ENCODE assay signal across 23 cellular contexts in the genomic region with DNA sequence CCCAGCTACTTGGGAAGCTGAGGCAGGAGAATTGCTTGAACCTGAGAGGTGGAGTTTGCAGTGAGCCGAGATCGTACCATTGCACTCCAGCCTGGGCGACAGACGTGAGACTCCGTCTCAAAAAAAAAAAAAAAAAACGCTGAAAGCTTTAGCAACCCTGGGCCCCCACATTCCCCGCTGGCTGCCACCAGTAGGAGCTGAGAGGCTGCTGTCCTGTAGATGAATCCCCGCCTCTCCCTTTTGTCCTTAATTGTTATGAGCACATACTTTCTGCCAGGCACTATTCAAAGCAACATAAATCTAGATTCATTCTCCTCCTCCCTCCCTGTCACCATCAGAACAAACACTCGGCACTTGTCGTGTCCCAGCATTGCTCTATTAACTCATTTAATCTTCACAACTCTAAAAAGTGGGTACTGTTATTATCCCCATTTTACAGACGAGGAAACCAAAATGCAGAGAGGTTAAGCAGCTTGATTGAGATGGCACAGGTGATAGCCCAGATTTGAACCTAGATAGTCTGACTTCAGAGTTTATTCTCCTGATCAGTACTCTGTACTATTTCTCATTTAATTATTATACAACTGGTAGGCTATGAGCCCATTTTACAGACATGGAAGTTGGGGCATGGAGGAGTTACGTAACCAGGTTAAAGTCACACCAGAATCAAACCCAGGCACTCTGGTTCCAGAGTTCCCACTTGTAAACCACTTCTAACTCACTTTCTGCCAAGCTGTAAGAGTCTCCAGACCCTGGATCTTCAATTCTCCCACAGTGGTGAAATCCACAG.
A peak's percentile ranks its signal among the peaks of the same experiment; 100 is the strongest.
DNase-seq lines count a peak whose midpoint lies in the region; ATAC-seq and TF ChIP-seq lines count a peak whose summit lies in the region.
"Had no signal": no experiment of that assay in that cellular context is flagged by ENCODE, and none has a peak within 500 bp of the region (broad histone marks: within the 10 kb centered on the region; RNA-seq: fewer than 3 reads in every experiment).

No MANE protein-coding gene starts in this region.

- WGBS in endodermal cell (ENCODE audit: insufficient coverage in 1 of 2, insufficient read length in 1 of 2), 2 experiments, result 59 to 84% methylated on average over 5 to 12 of the region's 12 CpGs
- WGBS in suprapubic skin, result 69% methylated on average over 12 of the region's 12 CpGs

- peak overlapping the region; percentile 82 for H3K27ac Mint-ChIP-seq in activated naive CD8-positive, alpha-beta T cell treated with anti-CD3 and anti-CD28 coated beads, Interleukin-2, amount 10 ng/mL, durations not matched to agents 7 days and 5 days
- no peak overlapping the region for H3K27ac Mint-ChIP-seq in activated naive CD8-positive, alpha-beta T cell treated with anti-CD3 and anti-CD28 coated beads for 36 hours
- no peak overlapping the region for H3K27ac Mint-ChIP-seq in endodermal cell
- H3K27ac Mint-ChIP-seq in stimulated activated naive B cell treated with anti-CD40 and anti-IgM and Interleukin-4, amounts not matched to agents 10 μg/mL and 1 μg/mL and 100 μg/mL, for 72 hours, result no peak overlapping the region

- H3K9ac ChIP-seq in endodermal cell (ENCODE audit: extremely low read depth, low read length, poor library complexity, severe bottlenecking), result no peak overlapping the region

- TF ChIP-seq CTCF in endodermal cell (conservative IDR thresholded peaks at IDR 0.05) (no peak), suprapubic skin (IDR thresholded peaks at IDR 0.05) (no peak), GM13977 (IDR thresholded peaks at IDR 0.05; ENCODE audit: extremely low read depth, insufficient read depth, missing control alignments) (no peak)

- H3K36me3 Mint-ChIP-seq in activated naive CD8-positive, alpha-beta T cell treated with anti-CD3 and anti-CD28 coated beads, Interleukin-2, amount 10 ng/mL, durations not matched to agents 7 days and 5 days, result peaks cover 9% of the 10 kb centered on the region
- H3K36me3 Mint-ChIP-seq in activated naive CD8-positive, alpha-beta T cell treated with anti-CD3 and anti-CD28 coated beads for 36 hours, result no peaks in the 10 kb centered on the region
- H3K36me3 Mint-ChIP-seq in endodermal cell (ENCODE audit: low read depth), result peaks cover 22% of the 10 kb centered on the region
- H3K36me3 Mint-ChIP-seq in stimulated activated naive B cell treated with anti-CD40 and anti-IgM and Interleukin-4, amounts not matched to agents 10 μg/mL and 1 μg/mL and 100 μg/mL, for 72 hours, result no peaks in the 10 kb centered on the region

- POLR2A ChIA-PET in activated naive CD8-positive, alpha-beta T cell treated with anti-CD3 and anti-CD28 coated beads, Interleukin-2, amount 10 ng/mL, durations not matched to agents 7 days and 5 days (lab: Charles Lee), result interaction anchor here (0.5 to 1.7 kb wide), 2 partner anchors 17 to 52 kb away, joined by 3 read pairs; no protein-coding TSS in a partner anchor

- peaks cover 30% of the 10 kb centered on the region for H3K36me3 ChIP-seq in endodermal cell (ENCODE audit: control insufficient read depth, insufficient read depth, low read length)
- H3K36me3 ChIP-seq in suprapubic skin, result no peaks in the 10 kb centered on the region
- H3K36me3 ChIP-seq: left lung, vagina had no signal

- H3K9me3 ChIP-seq in endodermal cell (ENCODE audit: control insufficient read depth, low read length) (no peaks in the 10 kb centered on the region), suprapubic skin (no peaks in the 10 kb centered on the region)
- H3K9me3 ChIP-seq: left lung, testis, vagina had no signal

- in situ Hi-C loops in GM13977 (cut with MboI; ENCODE audit: low pct_unique_long_range_greater_than_20kb, low sequenced_read_pairs, unreplicated experiment), result no loop called here

- no peak for ATAC-seq in activated naive CD8-positive, alpha-beta T cell treated with anti-CD3 and anti-CD28 coated beads, Interleukin-2, amount 10 ng/mL, durations not matched to agents 7 days and 5 days (ENCODE audit: low read depth)
- no peak for ATAC-seq in HG02571 (IDR thresholded peaks at IDR 0.05; ENCODE audit: unreplicated experiment)
- no peak for ATAC-seq in stimulated activated naive B cell treated with anti-CD40 and anti-IgM and Interleukin-4, amounts not matched to agents 10 μg/mL and 1 μg/mL and 100 μg/mL, for 72 hours (replicated peaks)
- ATAC-seq: left lung, sciatic nerve had no signal

- peaks cover 15% of the 10 kb centered on the region for H3K27me3 Mint-ChIP-seq in activated naive CD8-positive, alpha-beta T cell treated with anti-CD3 and anti-CD28 coated beads, Interleukin-2, amount 10 ng/mL, durations not matched to agents 7 days and 5 days
- peaks cover 51% of the 10 kb centered on the region for H3K27me3 Mint-ChIP-seq in activated naive CD8-positive, alpha-beta T cell treated with anti-CD3 and anti-CD28 coated beads for 36 hours
- H3K27me3 Mint-ChIP-seq in endodermal cell (ENCODE audit: insufficient read depth), result peaks cover 8% of the 10 kb centered on the region
- H3K27me3 Mint-ChIP-seq in stimulated activated naive B cell treated with anti-CD40 and anti-IgM and Interleukin-4, amounts not matched to agents 10 μg/mL and 1 μg/mL and 100 μg/mL, for 72 hours, result peaks cover 30 to 50% of the 10 kb centered on the region in 2 donors

- no peak overlapping the region for H3K27ac ChIP-seq in endodermal cell (ENCODE audit: low read depth, low read length)
- H3K27ac ChIP-seq in suprapubic skin, result peak overlapping the region; percentile 88
- H3K27ac ChIP-seq: left lung, testis, vagina had no signal

- H3K4me1 ChIP-seq in endodermal cell (ENCODE audit: control insufficient read depth, insufficient read depth, low read length) (peaks cover 16% of the 10 kb centered on the region), suprapubic skin (peaks cover 22% of the 10 kb centered on the region)
- H3K4me1 ChIP-seq: left lung, testis had no signal

- H3K4me3 Mint-ChIP-seq in activated naive CD8-positive, alpha-beta T cell treated with anti-CD3 and anti-CD28 coated beads, Interleukin-2, amount 10 ng/mL, durations not matched to agents 7 days and 5 days, result peak overlapping the region; percentile 45
- no peak overlapping the region for H3K4me3 Mint-ChIP-seq in activated naive CD8-positive, alpha-beta T cell treated with anti-CD3 and anti-CD28 coated beads for 36 hours
- H3K4me3 Mint-ChIP-seq in endodermal cell, result no peak overlapping the region
- H3K4me3 Mint-ChIP-seq in stimulated activated naive B cell treated with anti-CD40 and anti-IgM and Interleukin-4, amounts not matched to agents 10 μg/mL and 1 μg/mL and 100 μg/mL, for 72 hours, result no peak overlapping the region
- H3K4me3 Mint-ChIP-seq: neural crest cell had no signal

- no peak for TF ChIP-seq EP300 in suprapubic skin (IDR thresholded peaks at IDR 0.05)

- TF ChIP-seq POLR2A in suprapubic skin (IDR thresholded peaks at IDR 0.05), result no peak

- no peak overlapping the region for H3K4me3 ChIP-seq in endodermal cell (ENCODE audit: low read length)
- H3K4me3 ChIP-seq in suprapubic skin, result no peak overlapping the region
- H3K4me3 ChIP-seq: left lung, testis, vagina had no signal

- H3K9me3 Mint-ChIP-seq in activated naive CD8-positive, alpha-beta T cell treated with anti-CD3 and anti-CD28 coated beads, Interleukin-2, amount 10 ng/mL, durations not matched to agents 7 days and 5 days, result peaks cover 2% of the 10 kb centered on the region
- H3K9me3 Mint-ChIP-seq in activated naive CD8-positive, alpha-beta T cell treated with anti-CD3 and anti-CD28 coated beads for 36 hours, result peaks cover 1% of the 10 kb centered on the region
- peaks cover 2% of the 10 kb centered on the region for H3K9me3 Mint-ChIP-seq in endodermal cell
- no peaks in the 10 kb centered on the region for H3K9me3 Mint-ChIP-seq in stimulated activated naive B cell treated with anti-CD40 and anti-IgM and Interleukin-4, amounts not matched to agents 10 μg/mL and 1 μg/mL and 100 μg/mL, for 72 hours
- H3K9me3 Mint-ChIP-seq: neural crest cell had no signal

- peaks cover 53% of the 10 kb centered on the region for H3K4me1 Mint-ChIP-seq in activated naive CD8-positive, alpha-beta T cell treated with anti-CD3 and anti-CD28 coated beads, Interleukin-2, amount 10 ng/mL, durations not matched to agents 7 days and 5 days
- H3K4me1 Mint-ChIP-seq in activated naive CD8-positive, alpha-beta T cell treated with anti-CD3 and anti-CD28 coated beads for 36 hours, result peaks cover 19% of the 10 kb centered on the region
- peaks cover 62% of the 10 kb centered on the region for H3K4me1 Mint-ChIP-seq in endodermal cell
- H3K4me1 Mint-ChIP-seq in stimulated activated naive B cell treated with anti-CD40 and anti-IgM and Interleukin-4, amounts not matched to agents 10 μg/mL and 1 μg/mL and 100 μg/mL, for 72 hours, result peaks cover 9 to 11% of the 10 kb centered on the region in 2 donors

- no peaks in the 10 kb centered on the region for H3K27me3 ChIP-seq in endodermal cell (ENCODE audit: control insufficient read depth, insufficient read depth, low read length, poor library complexity, severe bottlenecking)
- H3K27me3 ChIP-seq in suprapubic skin, result peaks cover 5% of the 10 kb centered on the region
- H3K27me3 ChIP-seq: testis, vagina had no signal

- no peak for DNase-seq in activated naive CD8-positive, alpha-beta T cell treated with anti-CD3 and anti-CD28 coated beads, Interleukin-2, amount 10 ng/mL, durations not matched to agents 7 days and 5 days
- DNase-seq in activated naive CD8-positive, alpha-beta T cell treated with anti-CD3 and anti-CD28 coated beads for 36 hours, result no peak
- peak; percentile 21 for DNase-seq in NCI-H2227 treated with DMSO at 0.1 percent for 48 hours (lab: John Stamatoyannopoulos, UW)
- DNase-seq in endodermal cell, result peak; percentile 43
- no peak for DNase-seq in suprapubic skin (ENCODE audit: low spot score in 2 of 2)
- no peak for DNase-seq in GM13977 (ENCODE audit: low spot score)
- no peak for DNase-seq in stimulated activated naive B cell treated with anti-CD40 and anti-IgM and Interleukin-4, amounts not matched to agents 10 μg/mL and 1 μg/mL and 100 μg/mL, for 72 hours
- DNase-seq: activated CD4-positive, alpha-beta T cell treated with anti-CD3 and anti-CD28 coated beads for 1 hour; C1 segment of cervical spinal cord; dermis blood vessel endothelial cell; GOT3; left lung; mesenchymal stem cell; NCI-H1694; NCI-H526 treated with DMSO at 0.1 percent for 48 hours; posterior cingulate gyrus; stimulated activated CD4-positive, alpha-beta T cell treated with anti-CD3 and anti-CD28 coated beads, Interleukin-4, amount 100 ng/mL, for 4 hours; stimulated activated naive CD4-positive, alpha-beta T cell treated with Interleukin-2 at 50 U/mL for 16 hours; testis had no signal

Comparison
In these comparisons a context has a peak if more than half of its experiments do, and no peak if none do; other contexts are left out.
1. DNase-seq: peak in NCI-H2227 treated with DMSO at 0.1 percent for 48 hours (single experiment) and endodermal cell (single experiment); none in activated naive CD8-positive, alpha-beta T cell treated with anti-CD3 and anti-CD28 coated beads, Interleukin-2, amount 10 ng/mL, durations not matched to agents 7 days and 5 days (single experiment), activated naive CD8-positive, alpha-beta T cell treated with anti-CD3 and anti-CD28 coated beads for 36 hours (single experiment), suprapubic skin (0 of 2), GM13977 (single experiment) and stimulated activated naive B cell treated with anti-CD40 and anti-IgM and Interleukin-4, amounts not matched to agents 10 μg/mL and 1 μg/mL and 100 μg/mL, for 72 hours (single experiment).